Comparison of ENCODE assay signal across 1 cellular context in the genomic region with DNA sequence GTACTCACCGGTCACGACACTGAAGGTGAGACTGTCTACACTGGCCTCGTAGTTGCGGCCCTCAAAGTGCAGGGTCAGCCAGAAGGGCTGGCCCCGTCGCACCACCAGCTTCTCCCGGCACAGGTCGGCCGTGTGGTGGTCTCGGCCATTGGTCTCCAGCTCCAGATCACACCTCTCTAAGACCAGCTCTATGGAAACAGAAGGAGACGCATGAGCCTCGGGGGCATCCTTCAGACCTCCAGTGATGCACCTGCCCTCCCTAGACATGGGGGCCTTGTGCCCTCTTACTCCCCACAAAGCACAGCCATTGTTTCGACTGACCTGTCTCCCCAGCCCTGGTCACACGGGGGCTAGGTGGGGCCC.
TF ChIP-seq lines count a peak whose summit lies in the region.

No MANE protein-coding gene starts in this region.

TF ChIP-seq in IMR-90, 13 proteins besides CTCF, POLR2A, EP300 and RAD21:
- no peak for TF ChIP-seq MAFK (IDR thresholded peaks at IDR 0.05; ENCODE audit: low read depth, low read length)
- TF ChIP-seq FOS (IDR thresholded peaks at IDR 0.05; ENCODE audit: low read depth, low read length), result no peak
- TF ChIP-seq CHD1 (IDR thresholded peaks at IDR 0.05; ENCODE audit: low read depth, low read length), result no peak
- no peak for TF ChIP-seq MXI1 (IDR thresholded peaks at IDR 0.05; ENCODE audit: borderline replicate concordance, low read depth, low read length)
- TF ChIP-seq MAZ (IDR thresholded peaks at IDR 0.05; ENCODE audit: borderline replicate concordance, low read depth, low read length), result no peak
- TF ChIP-seq NFE2L2 (IDR thresholded peaks at IDR 0.05; ENCODE audit: low read depth, low read length), result no peak
- TF ChIP-seq, protein P1, sequence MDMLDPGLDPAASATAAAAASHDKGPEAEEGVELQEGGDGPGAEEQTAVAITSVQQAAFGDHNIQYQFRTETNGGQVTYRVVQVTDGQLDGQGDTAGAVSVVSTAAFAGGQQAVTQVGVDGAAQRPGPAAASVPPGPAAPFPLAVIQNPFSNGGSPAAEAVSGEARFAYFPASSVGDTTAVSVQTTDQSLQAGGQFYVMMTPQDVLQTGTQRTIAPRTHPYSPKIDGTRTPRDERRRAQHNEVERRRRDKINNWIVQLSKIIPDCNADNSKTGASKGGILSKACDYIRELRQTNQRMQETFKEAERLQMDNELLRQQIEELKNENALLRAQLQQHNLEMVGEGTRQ (IDR thresholded peaks at IDR 0.05; ENCODE audit: low read depth, low read length), result no peak
- TF ChIP-seq CEBPB (IDR thresholded peaks at IDR 0.05; ENCODE audit: low read depth, low read length), result no peak
- TF ChIP-seq BHLHE40 (IDR thresholded peaks at IDR 0.05; ENCODE audit: low read depth, low read length), result no peak
- no peak for TF ChIP-seq RCOR1 (IDR thresholded peaks at IDR 0.05; ENCODE audit: insufficient replicate concordance, low read length)
- TF ChIP-seq, protein P2, sequence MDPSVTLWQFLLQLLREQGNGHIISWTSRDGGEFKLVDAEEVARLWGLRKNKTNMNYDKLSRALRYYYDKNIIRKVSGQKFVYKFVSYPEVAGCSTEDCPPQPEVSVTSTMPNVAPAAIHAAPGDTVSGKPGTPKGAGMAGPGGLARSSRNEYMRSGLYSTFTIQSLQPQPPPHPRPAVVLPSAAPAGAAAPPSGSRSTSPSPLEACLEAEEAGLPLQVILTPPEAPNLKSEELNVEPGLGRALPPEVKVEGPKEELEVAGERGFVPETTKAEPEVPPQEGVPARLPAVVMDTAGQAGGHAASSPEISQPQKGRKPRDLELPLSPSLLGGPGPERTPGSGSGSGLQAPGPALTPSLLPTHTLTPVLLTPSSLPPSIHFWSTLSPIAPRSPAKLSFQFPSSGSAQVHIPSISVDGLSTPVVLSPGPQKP (IDR thresholded peaks at IDR 0.05; ENCODE audit: borderline replicate concordance, low read depth, low read length), result no peak
- TF ChIP-seq SMC3 (IDR thresholded peaks at IDR 0.05; ENCODE audit: low read depth, low read length), result no peak
- TF ChIP-seq RFX5 (IDR thresholded peaks at IDR 0.05; ENCODE audit: low read depth, low read length), result no peak
